ENCODE assay signal across 29 cellular contexts in the genomic region with DNA sequence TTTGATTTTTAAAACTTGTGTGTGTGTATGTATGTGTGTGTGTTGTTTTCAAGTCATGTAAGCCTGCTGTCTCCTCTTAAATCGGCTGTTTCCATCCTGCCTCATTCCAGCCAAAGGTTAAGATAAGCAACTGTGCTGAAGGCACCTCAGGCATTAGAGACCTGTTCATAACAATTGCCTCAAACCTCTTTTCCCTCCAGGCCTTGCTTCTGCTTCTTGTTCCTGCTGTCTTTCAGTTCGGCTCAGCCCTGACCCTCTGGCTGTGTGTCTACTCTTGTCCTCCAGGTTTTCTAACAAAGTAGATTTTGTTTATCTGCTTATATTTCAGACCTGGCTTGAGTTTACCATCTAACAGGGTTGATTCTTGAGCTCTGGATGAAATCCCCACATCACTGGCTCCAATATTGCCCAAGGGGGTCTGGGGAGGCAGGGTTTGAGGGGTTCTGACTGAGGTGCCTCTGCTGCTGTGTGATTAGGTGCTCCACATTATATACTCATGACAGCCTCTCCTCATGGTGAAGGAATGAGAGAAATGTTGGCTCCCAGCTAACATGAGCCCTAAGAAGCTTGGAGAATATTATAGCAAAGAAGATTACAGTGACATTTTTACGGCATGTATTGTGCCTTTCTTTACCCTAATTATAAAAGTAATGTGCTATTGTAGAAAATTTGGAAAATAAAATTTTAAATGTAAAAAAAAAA.
DNase-seq lines count a peak whose midpoint lies in the region; ATAC-seq and TF ChIP-seq lines count a peak whose summit lies in the region.
"Had no signal": no experiment of that assay in that cellular context is flagged by ENCODE, and none has a peak within 500 bp of the region (broad histone marks: within the 10 kb centered on the region; RNA-seq: fewer than 3 reads in every experiment).

No MANE protein-coding gene starts in this region.

- H3K4me3 ChIP-seq in SK-N-SH (ENCODE audit: low read depth in 2 of 2, low read length in 1 of 2) (no peak overlapping the region), muscle layer of colon (ENCODE audit: low read depth in 1 of 2, low read length in 2 of 2) (no peak overlapping the region), upper lobe of right lung (no peak overlapping the region)
- H3K4me3 ChIP-seq: SJCRH30, spleen had no signal

- no peak for TF ChIP-seq CTCF in SK-N-SH (IDR thresholded peaks at IDR 0.05)
- TF ChIP-seq CTCF in upper lobe of right lung (IDR thresholded peaks at IDR 0.05): no peak

- no peak for TF ChIP-seq EP300 in SK-N-SH (IDR thresholded peaks at IDR 0.05; ENCODE audit: borderline replicate concordance in 1 of 2, low read depth in 1 of 2, low read length in 1 of 2)

- H3K9me3 ChIP-seq in SK-N-SH: no peaks in the 10 kb centered on the region
- H3K9me3 ChIP-seq in muscle layer of colon (ENCODE audit: low read length): no peaks in the 10 kb centered on the region
- no peaks in the 10 kb centered on the region for H3K9me3 ChIP-seq in upper lobe of right lung
- H3K9me3 ChIP-seq: SJCRH30, spleen had no signal

- no peak overlapping the region for H3K4me2 ChIP-seq in SK-N-SH

- H3K4me1 ChIP-seq in SK-N-SH (ENCODE audit: control insufficient read depth in 1 of 2, insufficient read depth in 2 of 2, low read depth in 1 of 2, low read length in 1 of 2): 0 out of 4 replicates have a peak, but pooled peaks cover 0 to 10% of the 10 kb centered on the region in 2 experiments
- H3K4me1 ChIP-seq in muscle layer of colon (ENCODE audit: insufficient read depth, low read length): peaks cover 24% of the 10 kb centered on the region
- H3K4me1 ChIP-seq in upper lobe of right lung: no peaks in the 10 kb centered on the region
- H3K4me1 ChIP-seq: SJCRH30, spleen had no signal

- CTCF ChIA-PET in SK-N-SH (lab: Yijun Ruan, JAX): no interaction called here
- CTCF ChIA-PET in activated naive CD4-positive, alpha-beta T cell treated with anti-CD3 and anti-CD28 coated beads, Interleukin-2, amount 10 ng/mL, durations not matched to agents 7 days and 5 days (lab: Charles Lee): no interaction called here

- WGBS in SK-N-SH (ENCODE audit: low lambda C conversion rate): 83% methylated on average over 3 of the region's 3 CpGs

- H2AFZ ChIP-seq in SK-N-SH (ENCODE audit: low read depth): no peak overlapping the region

- H3K9ac ChIP-seq in SK-N-SH (no peak overlapping the region), muscle layer of colon (ENCODE audit: low read length) (no peak overlapping the region)

- DNase-seq in SK-N-SH (no peak), fibroblast of peridontal ligament (ENCODE audit: extremely low read depth) (peak; percentile 12), upper lobe of right lung (no peak), RKO (ENCODE audit: low spot score) (no peak), germinal center (ENCODE audit: low spot score) (no peak)
- DNase-seq in activated naive CD4-positive, alpha-beta T cell treated with anti-CD3 and anti-CD28 coated beads, Interleukin-2, amount 10 ng/mL, durations not matched to agents 7 days and 5 days: no peak
- DNase-seq: activated CD4-positive, CD25-positive, alpha-beta regulatory T cell treated with anti-CD3 and anti-CD28 coated beads, Interleukin-2, amount 50 U/mL, for 72 hours; activated CD8-positive, alpha-beta T cell treated with anti-CD3 and anti-CD28 coated beads, Interleukin-2, amount 10 ng/mL, durations not matched to agents 7 days and 5 days; activated effector memory CD4-positive, alpha-beta T cell treated with Interleukin-2 at 50 U/mL for 16 hours; activated naive CD8-positive, alpha-beta T cell treated with anti-CD3 and anti-CD28 coated beads, Interleukin-2, amount 10 ng/mL, durations not matched to agents 7 days and 5 days; activated T-cell treated with anti-CD3 and anti-CD28 coated beads for 4 hours; AML-193; CD8-positive, alpha-beta memory T cell; DMS153; effector CD8-positive, alpha-beta T cell; GDM1; HFFc6; hypothalamus; NCI-H510A treated with DMSO at 0.1 percent for 48 hours; nucleus accumbens; SJCRH30; spleen; stimulated activated CD4-positive, alpha-beta T cell treated with anti-CD3 and anti-CD28 coated beads, Interleukin-4, amount 100 ng/mL, for 1 hour; stimulated activated naive CD4-positive, alpha-beta T cell; T-helper 1 cell had no signal

- H3K36me3 Mint-ChIP-seq in activated naive CD4-positive, alpha-beta T cell treated with anti-CD3 and anti-CD28 coated beads, Interleukin-2, amount 10 ng/mL, durations not matched to agents 7 days and 5 days: no peaks in the 10 kb centered on the region
- H3K36me3 Mint-ChIP-seq: activated naive CD8-positive, alpha-beta T cell treated with anti-CD3 and anti-CD28 coated beads, Interleukin-2, amount 10 ng/mL, durations not matched to agents 7 days and 5 days; CD8-positive, alpha-beta memory T cell had no signal

- no peak overlapping the region for H3K4me3 Mint-ChIP-seq in activated naive CD4-positive, alpha-beta T cell treated with anti-CD3 and anti-CD28 coated beads, Interleukin-2, amount 10 ng/mL, durations not matched to agents 7 days and 5 days
- H3K4me3 Mint-ChIP-seq: activated CD8-positive, alpha-beta T cell treated with anti-CD3 and anti-CD28 coated beads, Interleukin-2, amount 10 ng/mL, durations not matched to agents 7 days and 5 days; activated naive CD8-positive, alpha-beta T cell treated with anti-CD3 and anti-CD28 coated beads, Interleukin-2, amount 10 ng/mL, durations not matched to agents 7 days and 5 days; CD8-positive, alpha-beta memory T cell; HFFc6 had no signal

- peaks cover 7% of the 10 kb centered on the region for H3F3A ChIP-seq in SK-N-SH (replicated peaks; ENCODE audit: insufficient read depth)

- no peaks in the 10 kb centered on the region for H4K20me1 ChIP-seq in SK-N-SH (ENCODE audit: insufficient read depth)

- POLR2A ChIA-PET in SK-N-SH (lab: Yijun Ruan, JAX): no interaction called here

- H3K27ac Mint-ChIP-seq in activated naive CD4-positive, alpha-beta T cell treated with anti-CD3 and anti-CD28 coated beads, Interleukin-2, amount 10 ng/mL, durations not matched to agents 7 days and 5 days: no peak overlapping the region
- H3K27ac Mint-ChIP-seq: activated CD8-positive, alpha-beta T cell treated with anti-CD3 and anti-CD28 coated beads, Interleukin-2, amount 10 ng/mL, durations not matched to agents 7 days and 5 days; activated naive CD8-positive, alpha-beta T cell treated with anti-CD3 and anti-CD28 coated beads, Interleukin-2, amount 10 ng/mL, durations not matched to agents 7 days and 5 days; HFFc6 had no signal

- no peaks in the 10 kb centered on the region for H3K9me3 Mint-ChIP-seq in activated naive CD4-positive, alpha-beta T cell treated with anti-CD3 and anti-CD28 coated beads, Interleukin-2, amount 10 ng/mL, durations not matched to agents 7 days and 5 days
- H3K9me3 Mint-ChIP-seq: HFFc6 had no signal

- no peaks in the 10 kb centered on the region for H3K4me1 Mint-ChIP-seq in activated naive CD4-positive, alpha-beta T cell treated with anti-CD3 and anti-CD28 coated beads, Interleukin-2, amount 10 ng/mL, durations not matched to agents 7 days and 5 days
- H3K4me1 Mint-ChIP-seq: activated naive CD8-positive, alpha-beta T cell treated with anti-CD3 and anti-CD28 coated beads, Interleukin-2, amount 10 ng/mL, durations not matched to agents 7 days and 5 days; CD8-positive, alpha-beta memory T cell had no signal

- H3K79me2 ChIP-seq in SK-N-SH (ENCODE audit: insufficient read depth): no peaks in the 10 kb centered on the region

- no peak for TF ChIP-seq RAD21 in SK-N-SH (IDR thresholded peaks at IDR 0.05; ENCODE audit: low read length)

- no peaks in the 10 kb centered on the region for H3K9me2 ChIP-seq in SK-N-SH

- H3K27me3 ChIP-seq in SK-N-SH (ENCODE audit: insufficient read depth): no peaks in the 10 kb centered on the region
- no peaks in the 10 kb centered on the region for H3K27me3 ChIP-seq in muscle layer of colon (ENCODE audit: control insufficient read depth in 1 of 2, insufficient read depth in 2 of 2, low read length in 2 of 2)
- H3K27me3 ChIP-seq in upper lobe of right lung: no peaks in the 10 kb centered on the region
- H3K27me3 ChIP-seq: SJCRH30, spleen had no signal

- peak; percentile 31; the same call in 1 of the 3 replicates for ATAC-seq in SK-N-SH treated with all-trans-retinoic acid at 6 μM for 48 hours
- ATAC-seq in upper lobe of right lung: peak; percentile 23
- ATAC-seq: activated CD8-positive, alpha-beta T cell treated with anti-CD3 and anti-CD28 coated beads, Interleukin-2, amount 10 ng/mL, durations not matched to agents 7 days and 5 days; Panc1 had no signal

- H3K27ac ChIP-seq in SK-N-SH (ENCODE audit: low read depth in 2 of 2, low read length in 1 of 2) (no peak overlapping the region), muscle layer of colon (ENCODE audit: low read depth, low read length) (peak overlapping the region; percentile 49), upper lobe of right lung (no peak overlapping the region)
- H3K27ac ChIP-seq: 22Rv1, SJCRH30, spleen had no signal

- H3K36me3 ChIP-seq in SK-N-SH (replicated peaks in 1 of 2; ENCODE audit: control insufficient read depth in 1 of 2, insufficient read depth in 2 of 2, low read length in 1 of 2): no peaks in the 10 kb centered on the region
- no peaks in the 10 kb centered on the region for H3K36me3 ChIP-seq in muscle layer of colon (ENCODE audit: insufficient read depth, low read length)
- no peaks in the 10 kb centered on the region for H3K36me3 ChIP-seq in upper lobe of right lung
- H3K36me3 ChIP-seq: SJCRH30, spleen had no signal

- no peaks in the 10 kb centered on the region for H3K27me3 Mint-ChIP-seq in activated naive CD4-positive, alpha-beta T cell treated with anti-CD3 and anti-CD28 coated beads, Interleukin-2, amount 10 ng/mL, durations not matched to agents 7 days and 5 days

- intact Hi-C loops in upper lobe of right lung (cut with DNase I): no loop called here

TF ChIP-seq in SK-N-SH treated with all-trans-retinoic acid at 6 μM for 48 hours, 23 proteins besides CTCF, POLR2A, EP300 and RAD21 (continues in another document):
- no peak for TF ChIP-seq TCF4 (CRISPR knock-in tag; IDR thresholded peaks at IDR 0.05; ENCODE audit: borderline replicate concordance)
- no peak for TF ChIP-seq SNAI2 (CRISPR knock-in tag; IDR thresholded peaks at IDR 0.05)
- TF ChIP-seq ZNF70 (CRISPR knock-in tag; IDR thresholded peaks at IDR 0.05): no peak
- TF ChIP-seq GLIS3 (CRISPR knock-in tag; IDR thresholded peaks at IDR 0.05): no peak
- TF ChIP-seq ZNF8 (CRISPR knock-in tag; IDR thresholded peaks at IDR 0.05): no peak
- no peak for TF ChIP-seq ARNTL (CRISPR knock-in tag; IDR thresholded peaks at IDR 0.05; ENCODE audit: borderline replicate concordance, low read depth)

TF ChIP-seq in SK-N-SH, 30 proteins besides CTCF, POLR2A, EP300 and RAD21 (continues in another document):
- TF ChIP-seq SMC3 (IDR thresholded peaks at IDR 0.05; ENCODE audit: low read depth, low read length): no peak
- no peak for TF ChIP-seq TEAD4 (IDR thresholded peaks at IDR 0.05; ENCODE audit: borderline replicate concordance, insufficient read depth)
- no peak for TF ChIP-seq RFX5 (IDR thresholded peaks at IDR 0.05; ENCODE audit: low read length)
